ENCODE assay signal across 22 cellular contexts in genomic region chr3:50289130-50289529, GRCh38. TPM values are rescaled to one million over a fixed set of nuclear protein-coding genes. Genes with fewer than 3 reads are reported as not detected.
A peak's percentile ranks its signal among the peaks of the same experiment; 100 is the strongest.
DNase-seq lines count a peak whose midpoint lies in the region; ATAC-seq and TF ChIP-seq lines count a peak whose summit lies in the region.
"Had no signal": no experiment of that assay in that cellular context is flagged by ENCODE, and none has a peak within 500 bp of the region (broad histone marks: within the 10 kb centered on the region; RNA-seq: fewer than 3 reads in every experiment).

No MANE protein-coding gene starts in this region.

- WGBS in SK-N-SH (ENCODE audit: low lambda C conversion rate), result 98% methylated on average over 6 of the region's 6 CpGs

- intact Hi-C loops in activated CD8-positive, alpha-beta T cell treated with anti-CD3 and anti-CD28 coated beads for 36 hours (cut with micrococcal nuclease), result no loop called here
- intact Hi-C loops in natural killer cell (cut with micrococcal nuclease), result no loop called here

- H3K4me3 ChIP-seq in coronary artery (no peak overlapping the region), SK-N-SH (ENCODE audit: low read depth in 2 of 2, low read length in 1 of 2) (no peak overlapping the region)
- H3K4me3 ChIP-seq: GM23338 had no signal

- H3K9ac ChIP-seq in SK-N-SH, result no peak overlapping the region

- CTCF ChIA-PET in activated CD8-positive, alpha-beta T cell treated with anti-CD3 and anti-CD28 coated beads for 36 hours (lab: Charles Lee), result interaction anchor here (1.1 to 3.6 kb wide), 5 partner anchors 9 to 62 kb away, joined by 3 to 13 read pairs (median 7); partner anchors contain the start of genes HYAL3 and NAA80
- CTCF ChIA-PET in activated CD8-positive, alpha-beta T cell treated with anti-CD3 and anti-CD28 coated beads, Interleukin-2, amount 10 ng/mL, durations not matched to agents 7 days and 5 days (lab: Charles Lee), result interaction anchor here (0.7 to 1.8 kb wide), 2 partner anchors 28 to 63 kb away, joined by 3 to 6 read pairs; no protein-coding TSS in a partner anchor
- CTCF ChIA-PET in SK-N-SH (lab: Yijun Ruan, JAX), result interaction anchor here (0.8 to 1.6 kb wide), 7 partner anchors 10 to 100 kb away, joined by 3 to 10 read pairs (median 4); partner anchors contain the start of genes HYAL2, HYAL3 and NAA80

- H3K9me3 Mint-ChIP-seq in activated CD8-positive, alpha-beta T cell treated with anti-CD3 and anti-CD28 coated beads for 36 hours, result no peaks in the 10 kb centered on the region
- no peaks in the 10 kb centered on the region for H3K9me3 Mint-ChIP-seq in activated CD8-positive, alpha-beta T cell treated with anti-CD3 and anti-CD28 coated beads, Interleukin-2, amount 10 ng/mL, durations not matched to agents 7 days and 5 days (ENCODE audit: insufficient read depth)
- H3K9me3 Mint-ChIP-seq in natural killer cell treated with Interleukin-12 subunit alpha and Interleukin-12 subunit beta and Interleukin-15 and Interleukin-18, amount 100 ng/mL, for 72 hours, result no peaks in the 10 kb centered on the region
- no peaks in the 10 kb centered on the region for H3K9me3 Mint-ChIP-seq in natural killer cell
- H3K9me3 Mint-ChIP-seq: CD8-positive, alpha-beta T cell; GM23338 had no signal

- no peak for TF ChIP-seq EP300 in SK-N-SH (IDR thresholded peaks at IDR 0.05; ENCODE audit: borderline replicate concordance in 1 of 2, low read depth in 1 of 2, low read length in 1 of 2)

- H3K27ac ChIP-seq in coronary artery, result no peak overlapping the region
- no peak overlapping the region for H3K27ac ChIP-seq in SK-N-SH (ENCODE audit: low read depth in 2 of 2, low read length in 1 of 2)

- no peaks in the 10 kb centered on the region for H3K27me3 ChIP-seq in SK-N-SH (ENCODE audit: insufficient read depth)

- no peaks in the 10 kb centered on the region for H3F3A ChIP-seq in SK-N-SH (replicated peaks; ENCODE audit: insufficient read depth)

- peaks cover 3 to 16% of the 10 kb centered on the region in 2 experiments; a peak in 2 of 4 replicates for H3K4me1 ChIP-seq in SK-N-SH (ENCODE audit: control insufficient read depth in 1 of 2, insufficient read depth in 2 of 2, low read depth in 1 of 2, low read length in 1 of 2)

- H3K27ac Mint-ChIP-seq in activated CD8-positive, alpha-beta T cell treated with anti-CD3 and anti-CD28 coated beads for 36 hours, result no peak overlapping the region
- no peak overlapping the region for H3K27ac Mint-ChIP-seq in activated CD8-positive, alpha-beta T cell treated with anti-CD3 and anti-CD28 coated beads, Interleukin-2, amount 10 ng/mL, durations not matched to agents 7 days and 5 days
- no peak overlapping the region for H3K27ac Mint-ChIP-seq in natural killer cell treated with Interleukin-12 subunit alpha and Interleukin-12 subunit beta and Interleukin-15 and Interleukin-18, amount 100 ng/mL, for 72 hours
- H3K27ac Mint-ChIP-seq in natural killer cell, result no peak overlapping the region
- H3K27ac Mint-ChIP-seq: CD8-positive, alpha-beta T cell; GM23338 had no signal

- H3K27me3 Mint-ChIP-seq in activated CD8-positive, alpha-beta T cell treated with anti-CD3 and anti-CD28 coated beads for 36 hours, result no peaks in the 10 kb centered on the region
- no peaks in the 10 kb centered on the region for H3K27me3 Mint-ChIP-seq in activated CD8-positive, alpha-beta T cell treated with anti-CD3 and anti-CD28 coated beads, Interleukin-2, amount 10 ng/mL, durations not matched to agents 7 days and 5 days (ENCODE audit: low read depth)
- no peaks in the 10 kb centered on the region for H3K27me3 Mint-ChIP-seq in natural killer cell treated with Interleukin-12 subunit alpha and Interleukin-12 subunit beta and Interleukin-15 and Interleukin-18, amount 100 ng/mL, for 72 hours
- no peaks in the 10 kb centered on the region for H3K27me3 Mint-ChIP-seq in natural killer cell (ENCODE audit: low read depth in 2 of 2)

- peaks cover 20% of the 10 kb centered on the region for H3K79me2 ChIP-seq in SK-N-SH (ENCODE audit: insufficient read depth)

- peak overlapping the region; percentile 27 for H3K4me3 Mint-ChIP-seq in activated CD8-positive, alpha-beta T cell treated with anti-CD3 and anti-CD28 coated beads for 36 hours
- no peak overlapping the region for H3K4me3 Mint-ChIP-seq in activated CD8-positive, alpha-beta T cell treated with anti-CD3 and anti-CD28 coated beads, Interleukin-2, amount 10 ng/mL, durations not matched to agents 7 days and 5 days
- peak overlapping the region; percentile 10 for H3K4me3 Mint-ChIP-seq in natural killer cell treated with Interleukin-12 subunit alpha and Interleukin-12 subunit beta and Interleukin-15 and Interleukin-18, amount 100 ng/mL, for 72 hours
- H3K4me3 Mint-ChIP-seq in natural killer cell, result no peak overlapping the region
- H3K4me3 Mint-ChIP-seq: CD8-positive, alpha-beta T cell had no signal

- H3K36me3 ChIP-seq in SK-N-SH (replicated peaks in 1 of 2; ENCODE audit: control insufficient read depth in 1 of 2, insufficient read depth in 2 of 2, low read length in 1 of 2), result peaks cover 3 to 29% of the 10 kb centered on the region in 2 experiments

- no peaks in the 10 kb centered on the region for H4K20me1 ChIP-seq in SK-N-SH (ENCODE audit: insufficient read depth)

- POLR2A ChIA-PET in activated CD8-positive, alpha-beta T cell treated with anti-CD3 and anti-CD28 coated beads for 36 hours (lab: Charles Lee), result interaction anchor here (1.0 to 8.2 kb wide), 5 partner anchors 9 to 51 kb away, joined by 3 to 98 read pairs (median 6); partner anchors contain the start of genes HYAL3, LSMEM2 and NAA80
- POLR2A ChIA-PET in activated CD8-positive, alpha-beta T cell treated with anti-CD3 and anti-CD28 coated beads, Interleukin-2, amount 10 ng/mL, durations not matched to agents 7 days and 5 days (lab: Charles Lee), result interaction anchor here (1.4 to 2.3 kb wide), 2 partner anchors 10 kb away, joined by 3 to 8 read pairs; partner anchors contain the start of genes HYAL3 and NAA80
- POLR2A ChIA-PET in SK-N-SH (lab: Yijun Ruan, JAX), result no interaction called here

- H3K9me2 ChIP-seq in SK-N-SH, result no peaks in the 10 kb centered on the region

- no peaks in the 10 kb centered on the region for H3K9me3 ChIP-seq in SK-N-SH

- no peak overlapping the region for H3K4me2 ChIP-seq in SK-N-SH
- H3K4me2 ChIP-seq: GM23338 had no signal

- DNase-seq in activated CD8-positive, alpha-beta T cell treated with anti-CD3 and anti-CD28 coated beads for 36 hours, result no peak
- DNase-seq in activated CD8-positive, alpha-beta T cell treated with anti-CD3 and anti-CD28 coated beads, Interleukin-2, amount 10 ng/mL, durations not matched to agents 7 days and 5 days, result no peak
- DNase-seq in natural killer cell treated with Interleukin-12 subunit alpha and Interleukin-12 subunit beta and Interleukin-15 and Interleukin-18, amount 100 ng/mL, for 72 hours (ENCODE audit: low spot score), result no peak
- no peak for DNase-seq in natural killer cell
- peak; percentile 67 for DNase-seq in coronary artery (ENCODE audit: low spot score)
- DNase-seq in SK-N-SH, result no peak
- DNase-seq: Calu3, DMS53, EL, HCEC 1CT, IMR-90, NCI-H1048, NCI-H1436, NCI-H1930, NCI-H226, NCI-H524, PC-3 had no signal

- H2AFZ ChIP-seq in SK-N-SH (ENCODE audit: low read depth), result no peak overlapping the region
- H2AFZ ChIP-seq: GM23338 had no signal

- no peak for TF ChIP-seq RAD21 in SK-N-SH (IDR thresholded peaks at IDR 0.05; ENCODE audit: low read length)

- no peak for TF ChIP-seq CTCF in activated CD8-positive, alpha-beta T cell treated with anti-CD3 and anti-CD28 coated beads for 36 hours (IDR thresholded peaks at IDR 0.05)
- TF ChIP-seq CTCF in natural killer cell (IDR thresholded peaks at IDR 0.05) (no peak), coronary artery (IDR thresholded peaks at IDR 0.05) (no peak), SK-N-SH (IDR thresholded peaks at IDR 0.05) (no peak)

- ATAC-seq in activated CD8-positive, alpha-beta T cell treated with anti-CD3 and anti-CD28 coated beads for 36 hours, result no peak
- ATAC-seq in activated CD8-positive, alpha-beta T cell treated with anti-CD3 and anti-CD28 coated beads, Interleukin-2, amount 10 ng/mL, durations not matched to agents 7 days and 5 days, result no peak
- ATAC-seq in natural killer cell treated with Interleukin-12 subunit alpha and Interleukin-12 subunit beta and Interleukin-15 and Interleukin-18, amount 100 ng/mL, for 72 hours, result no peak
- no peak for ATAC-seq in natural killer cell
- ATAC-seq in GM19452 (IDR thresholded peaks at IDR 0.05; ENCODE audit: unreplicated experiment), result no peak
- ATAC-seq: CD8-positive, alpha-beta T cell; GM23338; PC-3 had no signal

- H3K36me3 Mint-ChIP-seq in activated CD8-positive, alpha-beta T cell treated with anti-CD3 and anti-CD28 coated beads for 36 hours (ENCODE audit: low read depth), result peaks cover 37% of the 10 kb centered on the region
- peaks cover 11% of the 10 kb centered on the region for H3K36me3 Mint-ChIP-seq in activated CD8-positive, alpha-beta T cell treated with anti-CD3 and anti-CD28 coated beads, Interleukin-2, amount 10 ng/mL, durations not matched to agents 7 days and 5 days (ENCODE audit: low read depth)
- no peaks in the 10 kb centered on the region for H3K36me3 Mint-ChIP-seq in natural killer cell treated with Interleukin-12 subunit alpha and Interleukin-12 subunit beta and Interleukin-15 and Interleukin-18, amount 100 ng/mL, for 72 hours
- H3K36me3 Mint-ChIP-seq in natural killer cell, result no peaks in the 10 kb centered on the region

- H3K4me1 Mint-ChIP-seq in activated CD8-positive, alpha-beta T cell treated with anti-CD3 and anti-CD28 coated beads for 36 hours (ENCODE audit: low read depth), result peaks cover 14% of the 10 kb centered on the region
- H3K4me1 Mint-ChIP-seq in activated CD8-positive, alpha-beta T cell treated with anti-CD3 and anti-CD28 coated beads, Interleukin-2, amount 10 ng/mL, durations not matched to agents 7 days and 5 days (ENCODE audit: low read depth), result peaks cover 20% of the 10 kb centered on the region
- peaks cover 12 to 17% of the 10 kb centered on the region in 2 donors for H3K4me1 Mint-ChIP-seq in natural killer cell treated with Interleukin-12 subunit alpha and Interleukin-12 subunit beta and Interleukin-15 and Interleukin-18, amount 100 ng/mL, for 72 hours (ENCODE audit: low read depth in 2 of 2)
- peaks cover 15 to 18% of the 10 kb centered on the region in 2 donors for H3K4me1 Mint-ChIP-seq in natural killer cell

RNA-seq across cellular contexts. Expression of gene IFRD2, which starts 3.1 kb away (rescaled TPM):
- total RNA-seq in activated CD8-positive, alpha-beta T cell treated with anti-CD3 and anti-CD28 coated beads for 36 hours, result 100 to 1,000 TPM; 132 to 133 TPM
- total RNA-seq in activated CD8-positive, alpha-beta T cell treated with anti-CD3 and anti-CD28 coated beads, Interleukin-2, amount 10 ng/mL, durations not matched to agents 7 days and 5 days, result 10 to 100 TPM; 81.3 to 85.1 TPM
- total RNA-seq in natural killer cell treated with Interleukin-12 subunit alpha and Interleukin-12 subunit beta and Interleukin-15 and Interleukin-18, amount 100 ng/mL, for 72 hours, result 100 to 1,000 TPM in 1 of 2 donors, 10 to 100 TPM in 1; 84.2 to 225 TPM
- 10 to 100 TPM; 27.8 to 39.1 (median 32.1) TPM for total RNA-seq in natural killer cell
- 52.4 and 73.2 TPM in 2 replicates for polyA plus RNA-seq in SK-N-SH (2012; rRNA removed)
- polyA plus RNA-seq in SK-N-SH (2012; cell fraction: cytosol; rRNA removed), result 28.8 and 46.5 TPM in 2 replicates
- polyA plus RNA-seq in SK-N-SH (2012; cell fraction: nucleus; rRNA removed), result 222 and 253 TPM in 2 replicates

RNA-seq across cellular contexts. Expression of gene HYAL3, which starts 10.1 kb away (rescaled TPM):
- total RNA-seq in activated CD8-positive, alpha-beta T cell treated with anti-CD3 and anti-CD28 coated beads for 36 hours, result 1 to 10 TPM; 3.3 to 4.1 TPM
- 10 to 100 TPM in 1 of 2 experiments, 1 to 10 TPM in 1; 9.7 to 12.7 TPM for total RNA-seq in activated CD8-positive, alpha-beta T cell treated with anti-CD3 and anti-CD28 coated beads, Interleukin-2, amount 10 ng/mL, durations not matched to agents 7 days and 5 days
- 1 to 10 TPM; 5.5 to 5.6 TPM for total RNA-seq in natural killer cell treated with Interleukin-12 subunit alpha and Interleukin-12 subunit beta and Interleukin-15 and Interleukin-18, amount 100 ng/mL, for 72 hours
- total RNA-seq in natural killer cell, result 1 to 10 TPM in 2 of 3 donors, under 1 TPM in 1; 0.93 to 2.0 (median 1.2) TPM
- 7.8 and 8.4 TPM in 2 replicates for polyA plus RNA-seq in SK-N-SH (2012; rRNA removed)
- polyA plus RNA-seq in SK-N-SH (2012; cell fraction: cytosol; rRNA removed), result 3.1 and 5.6 TPM in 2 replicates
- polyA plus RNA-seq in SK-N-SH (2012; cell fraction: nucleus; rRNA removed), result 8.7 and 10.0 TPM in 2 replicates

RNA-seq across cellular contexts. Expression of gene NAA80, which starts 10.1 kb away (rescaled TPM):
- total RNA-seq in activated CD8-positive, alpha-beta T cell treated with anti-CD3 and anti-CD28 coated beads for 36 hours, result 10 to 100 TPM; 23.2 to 23.4 TPM
- 10 to 100 TPM; 26.8 to 28.5 TPM for total RNA-seq in activated CD8-positive, alpha-beta T cell treated with anti-CD3 and anti-CD28 coated beads, Interleukin-2, amount 10 ng/mL, durations not matched to agents 7 days and 5 days
- total RNA-seq in natural killer cell treated with Interleukin-12 subunit alpha and Interleukin-12 subunit beta and Interleukin-15 and Interleukin-18, amount 100 ng/mL, for 72 hours, result 10 to 100 TPM; 13.2 to 15.7 TPM
- total RNA-seq in natural killer cell, result 10 to 100 TPM; 22.2 to 30.3 (median 29.6) TPM
- polyA plus RNA-seq in SK-N-SH (2012; rRNA removed), result 10.4 and 10.5 TPM in 2 replicates
- 2.8 and 4.3 TPM in 2 replicates for polyA plus RNA-seq in SK-N-SH (2012; cell fraction: cytosol; rRNA removed)
- polyA plus RNA-seq in SK-N-SH (2012; cell fraction: nucleus; rRNA removed), result 36.1 and 53.0 TPM in 2 replicates

RNA-seq across cellular contexts. Expression of gene LSMEM2, which starts 10.2 kb away (rescaled TPM):
- not detected for total RNA-seq in activated CD8-positive, alpha-beta T cell treated with anti-CD3 and anti-CD28 coated beads for 36 hours
- total RNA-seq in activated CD8-positive, alpha-beta T cell treated with anti-CD3 and anti-CD28 coated beads, Interleukin-2, amount 10 ng/mL, durations not matched to agents 7 days and 5 days, result not detected
- not detected for total RNA-seq in natural killer cell treated with Interleukin-12 subunit alpha and Interleukin-12 subunit beta and Interleukin-15 and Interleukin-18, amount 100 ng/mL, for 72 hours
- not detected for total RNA-seq in natural killer cell
- 0.03 TPM in 1 of 2 replicates, not detected in the other for polyA plus RNA-seq in SK-N-SH (2012; rRNA removed)
- polyA plus RNA-seq in SK-N-SH (2012; cell fraction: cytosol; rRNA removed), result not detected in 2 replicates
- 0.13 and 0.21 TPM in 2 replicates for polyA plus RNA-seq in SK-N-SH (2012; cell fraction: nucleus; rRNA removed)
- total RNA-seq: Calu3; CD8-positive, alpha-beta T cell; M059J; PC-3 had no signal
- polyA plus RNA-seq: BJ, IMR-90 had no signal

RNA-seq across cellular contexts. Expression of gene HYAL1, which starts 14.2 kb away (rescaled TPM):
- total RNA-seq in activated CD8-positive, alpha-beta T cell treated with anti-CD3 and anti-CD28 coated beads for 36 hours, result not detected
- total RNA-seq in activated CD8-positive, alpha-beta T cell treated with anti-CD3 and anti-CD28 coated beads, Interleukin-2, amount 10 ng/mL, durations not matched to agents 7 days and 5 days, result under 1 TPM in 1 of 2 experiments, not detected in 1; 0.16 TPM
- total RNA-seq in natural killer cell treated with Interleukin-12 subunit alpha and Interleukin-12 subunit beta and Interleukin-15 and Interleukin-18, amount 100 ng/mL, for 72 hours, result under 1 TPM; 0.25 to 0.26 TPM
- 1 to 10 TPM in 1 of 3 donors, under 1 TPM in 1, not detected in 1; 0.82 to 1.2 TPM for total RNA-seq in natural killer cell
- polyA plus RNA-seq in SK-N-SH (2012; rRNA removed), result 0.30 and 0.49 TPM in 2 replicates
- 0.14 and 0.26 TPM in 2 replicates for polyA plus RNA-seq in SK-N-SH (2012; cell fraction: cytosol; rRNA removed)
- 1.7 and 1.8 TPM in 2 replicates for polyA plus RNA-seq in SK-N-SH (2012; cell fraction: nucleus; rRNA removed)
- total RNA-seq: M059J had no signal

Comparison
In these comparisons a context has a peak if more than half of its experiments do, and no peak if none do; other contexts are left out.
1. H3K4me3 Mint-ChIP-seq: peak in activated CD8-positive, alpha-beta T cell treated with anti-CD3 and anti-CD28 coated beads for 36 hours (single experiment) and natural killer cell treated with Interleukin-12 subunit alpha and Interleukin-12 subunit beta and Interleukin-15 and Interleukin-18, amount 100 ng/mL, for 72 hours (single experiment); none in activated CD8-positive, alpha-beta T cell treated with anti-CD3 and anti-CD28 coated beads, Interleukin-2, amount 10 ng/mL, durations not matched to agents 7 days and 5 days (single experiment) and natural killer cell (single experiment).